1 cellular context compared by ENCODE assay signal in the genomic region with DNA sequence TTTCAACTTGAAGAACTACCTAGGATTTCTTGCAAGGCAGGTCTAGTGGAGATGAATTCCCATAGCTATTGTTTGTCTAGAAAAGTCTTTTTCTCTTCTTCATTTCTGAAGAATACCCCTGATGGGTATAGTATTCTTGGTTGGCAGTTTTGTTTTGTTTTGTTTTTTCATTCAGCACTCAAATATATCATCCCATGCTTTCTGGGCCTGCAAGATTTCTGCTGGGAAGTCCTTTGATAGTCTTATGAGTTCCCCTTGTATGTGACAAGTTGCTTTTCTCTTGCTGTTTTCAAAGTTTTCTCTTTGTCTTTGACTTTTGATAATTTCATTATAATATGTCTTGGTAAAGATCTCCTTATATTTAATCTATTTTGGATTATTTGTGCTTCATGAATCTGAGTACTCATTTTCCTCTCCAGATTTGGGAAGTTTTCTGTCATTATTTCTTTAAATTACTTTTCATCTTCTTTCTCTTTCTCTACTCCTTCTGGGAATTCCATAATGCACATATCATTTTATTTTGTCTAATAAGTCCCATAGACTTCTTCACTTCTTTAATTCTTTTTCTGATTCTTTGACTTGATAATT.
TF ChIP-seq lines count a peak whose summit lies in the region.

No MANE protein-coding gene starts in this region.

TF ChIP-seq in HEK293, 187 proteins besides CTCF, POLR2A, EP300 and RAD21 (continued from another document):
- TF ChIP-seq ZNF660 (tag by site-specific recombination; IDR thresholded peaks at IDR 0.05) (no peak), ZNF184 (tag by site-specific recombination; IDR thresholded peaks at IDR 0.05) (no peak), ZNF791 (tag by site-specific recombination; IDR thresholded peaks at IDR 0.05) (peak; percentile 92), YY2 (tag by site-specific recombination; IDR thresholded peaks at IDR 0.05) (no peak), ZNF624 (tag by site-specific recombination; IDR thresholded peaks at IDR 0.05) (no peak), ZNF514 (tag by site-specific recombination; IDR thresholded peaks at IDR 0.05) (no peak)
- TF ChIP-seq, protein P1, sequence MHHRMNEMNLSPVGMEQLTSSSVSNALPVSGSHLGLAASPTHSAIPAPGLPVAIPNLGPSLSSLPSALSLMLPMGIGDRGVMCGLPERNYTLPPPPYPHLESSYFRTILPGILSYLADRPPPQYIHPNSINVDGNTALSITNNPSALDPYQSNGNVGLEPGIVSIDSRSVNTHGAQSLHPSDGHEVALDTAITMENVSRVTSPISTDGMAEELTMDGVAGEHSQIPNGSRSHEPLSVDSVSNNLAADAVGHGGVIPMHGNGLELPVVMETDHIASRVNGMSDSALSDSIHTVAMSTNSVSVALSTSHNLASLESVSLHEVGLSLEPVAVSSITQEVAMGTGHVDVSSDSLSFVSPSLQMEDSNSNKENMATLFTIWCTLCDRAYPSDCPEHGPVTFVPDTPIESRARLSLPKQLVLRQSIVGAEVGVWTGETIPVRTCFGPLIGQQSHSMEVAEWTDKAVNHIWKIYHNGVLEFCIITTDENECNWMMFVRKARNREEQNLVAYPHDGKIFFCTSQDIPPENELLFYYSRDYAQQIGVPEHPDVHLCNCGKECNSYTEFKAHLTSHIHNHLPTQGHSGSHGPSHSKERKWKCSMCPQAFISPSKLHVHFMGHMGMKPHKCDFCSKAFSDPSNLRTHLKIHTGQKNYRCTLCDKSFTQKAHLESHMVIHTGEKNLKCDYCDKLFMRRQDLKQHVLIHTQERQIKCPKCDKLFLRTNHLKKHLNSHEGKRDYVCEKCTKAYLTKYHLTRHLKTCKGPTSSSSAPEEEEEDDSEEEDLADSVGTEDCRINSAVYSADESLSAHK (tag by site-specific recombination; IDR thresholded peaks at IDR 0.05), result no peak
